ENCODE assay signal across 29 cellular contexts in genomic region chr15:60416519-60416918, GRCh38.
"Had no signal": no experiment of that assay in that cellular context is flagged by ENCODE, and none has a peak within 500 bp of the region (broad histone marks: within the 10 kb centered on the region; RNA-seq: fewer than 3 reads in every experiment).

No MANE protein-coding gene starts in this region.

- H3K4me1 ChIP-seq: adrenal gland, body of pancreas had no signal

- H3K27me3 ChIP-seq: adrenal gland, body of pancreas had no signal

- H3K4me1 Mint-ChIP-seq: activated CD4-positive, alpha-beta T cell treated with anti-CD3 and anti-CD28 coated beads for 36 hours; activated naive CD4-positive, alpha-beta T cell treated with anti-CD3 and anti-CD28 coated beads, Interleukin-2, amount 50 U/mL, for 24 hours; activated naive CD8-positive, alpha-beta T cell treated with anti-CD3 and anti-CD28 coated beads for 36 hours had no signal

- H3K4me3 Mint-ChIP-seq: activated CD4-positive, alpha-beta memory T cell treated with anti-CD3 and anti-CD28 coated beads for 36 hours; activated CD4-positive, alpha-beta T cell treated with anti-CD3 and anti-CD28 coated beads for 36 hours; activated CD4-positive, alpha-beta T cell treated with anti-CD3 and anti-CD28 coated beads, Interleukin-2, amount 10 ng/mL, durations not matched to agents 24 days and 14 days; activated CD8-positive, alpha-beta memory T cell treated with anti-CD3 and anti-CD28 coated beads, Interleukin-2, amount 10 ng/mL, durations not matched to agents 7 days and 5 days; activated CD8-positive, alpha-beta T cell treated with anti-CD3 and anti-CD28 coated beads, Interleukin-2, amount 10 ng/mL, durations not matched to agents 7 days and 5 days; activated naive CD4-positive, alpha-beta T cell treated with anti-CD3 and anti-CD28 coated beads for 36 hours; activated naive CD4-positive, alpha-beta T cell treated with anti-CD3 and anti-CD28 coated beads, Interleukin-2, amount 50 U/mL, for 24 hours; activated naive CD8-positive, alpha-beta T cell treated with anti-CD3 and anti-CD28 coated beads for 36 hours; activated naive CD8-positive, alpha-beta T cell treated with anti-CD3 and anti-CD28 coated beads, Interleukin-2, amount 50 U/mL, for 24 hours; activated T-helper 1 cell treated with anti-CD3 and anti-CD28 coated beads, Interleukin-12 subunit alpha, Interleukin-12 subunit beta, Interleukin-2, Interleukin-4 antibody, amounts not matched to agents 30 ng/mL and 10 ng/mL and 1 ng/mL, durations not matched to agents 14 hours and 24 hours and 36 hours had no signal

- H3K9me3 Mint-ChIP-seq: activated CD4-positive, alpha-beta memory T cell treated with anti-CD3 and anti-CD28 coated beads for 36 hours; activated CD4-positive, alpha-beta T cell treated with anti-CD3 and anti-CD28 coated beads, Interleukin-2, amount 10 ng/mL, durations not matched to agents 24 days and 14 days; activated naive CD4-positive, alpha-beta T cell treated with anti-CD3 and anti-CD28 coated beads for 36 hours; activated naive CD4-positive, alpha-beta T cell treated with anti-CD3 and anti-CD28 coated beads, Interleukin-2, amount 50 U/mL, for 24 hours; activated naive CD8-positive, alpha-beta T cell treated with anti-CD3 and anti-CD28 coated beads for 36 hours; activated naive CD8-positive, alpha-beta T cell treated with anti-CD3 and anti-CD28 coated beads, Interleukin-2, amount 50 U/mL, for 24 hours; activated T-helper 1 cell treated with anti-CD3 and anti-CD28 coated beads, Interleukin-12 subunit alpha, Interleukin-12 subunit beta, Interleukin-2, Interleukin-4 antibody, amounts not matched to agents 30 ng/mL and 10 ng/mL and 1 ng/mL, durations not matched to agents 14 hours and 24 hours and 36 hours; activated T-helper 2 cell treated with anti-CD3 and anti-CD28 coated beads, Interferon-gamma antibody, Interleukin-2, Interleukin-4, amounts not matched to agents 10 μg/mL and 5 μg/mL and 100 μg/mL, durations not matched to agents 14 hours and 24 hours and 36 hours had no signal

- DNase-seq: activated CD4-positive, alpha-beta memory T cell treated with anti-CD3 and anti-CD28 coated beads for 36 hours; activated CD4-positive, alpha-beta T cell treated with anti-CD3 and anti-CD28 coated beads for 36 hours; activated CD4-positive, alpha-beta T cell treated with anti-CD3 and anti-CD28 coated beads, Interleukin-2, amount 10 ng/mL, durations not matched to agents 24 days and 14 days; activated CD4-positive, CD25-positive, alpha-beta regulatory T cell; activated CD4-positive, CD25-positive, alpha-beta regulatory T cell treated with anti-CD3 and anti-CD28 coated beads, Interleukin-2, amount 50 U/mL, for 72 hours; activated CD8-positive, alpha-beta memory T cell treated with anti-CD3 and anti-CD28 coated beads, Interleukin-2, amount 10 ng/mL, durations not matched to agents 7 days and 5 days; activated CD8-positive, alpha-beta memory T cell treated with anti-CD3 and anti-CD28 coated beads, Interleukin-2, amount 50 U/mL, for 4 hours; activated CD8-positive, alpha-beta T cell treated with anti-CD3 and anti-CD28 coated beads, Interleukin-2, amount 10 ng/mL, durations not matched to agents 7 days and 5 days; activated effector memory CD4-positive, alpha-beta T cell treated with anti-CD3 and anti-CD28 coated beads, Interleukin-2, amount 50 U/mL, for 16 hours; activated naive CD4-positive, alpha-beta T cell treated with anti-CD3 and anti-CD28 coated beads for 36 hours; activated naive CD8-positive, alpha-beta T cell treated with anti-CD3 and anti-CD28 coated beads for 36 hours; activated naive CD8-positive, alpha-beta T cell treated with anti-CD3 and anti-CD28 coated beads, Interleukin-2, amount 50 U/mL, for 24 hours; activated T-cell treated with anti-CD3 and anti-CD28 coated beads, Interleukin-2, amount 50 U/mL, for 1 hour; activated T-cell treated with anti-CD3 and anti-CD28 coated beads, Interleukin-2, amount 50 U/mL, for 48 hours; adrenal gland; amygdala; aorta; body of pancreas; caudate nucleus; cortex of kidney; dermis blood vessel endothelial cell; effector CD4-positive, alpha-beta T cell; foreskin fibroblast; head of caudate nucleus; T-helper 2 cell had no signal

- H3K27ac Mint-ChIP-seq: activated CD4-positive, alpha-beta memory T cell treated with anti-CD3 and anti-CD28 coated beads for 36 hours; activated CD4-positive, alpha-beta T cell treated with anti-CD3 and anti-CD28 coated beads for 36 hours; activated CD4-positive, alpha-beta T cell treated with anti-CD3 and anti-CD28 coated beads, Interleukin-2, amount 10 ng/mL, durations not matched to agents 24 days and 14 days; activated CD8-positive, alpha-beta memory T cell treated with anti-CD3 and anti-CD28 coated beads, Interleukin-2, amount 10 ng/mL, durations not matched to agents 7 days and 5 days; activated CD8-positive, alpha-beta T cell treated with anti-CD3 and anti-CD28 coated beads, Interleukin-2, amount 10 ng/mL, durations not matched to agents 7 days and 5 days; activated naive CD4-positive, alpha-beta T cell treated with anti-CD3 and anti-CD28 coated beads for 36 hours; activated naive CD4-positive, alpha-beta T cell treated with anti-CD3 and anti-CD28 coated beads, Interleukin-2, amount 50 U/mL, for 24 hours; activated naive CD8-positive, alpha-beta T cell treated with anti-CD3 and anti-CD28 coated beads for 36 hours; activated naive CD8-positive, alpha-beta T cell treated with anti-CD3 and anti-CD28 coated beads, Interleukin-2, amount 50 U/mL, for 24 hours; activated T-helper 1 cell treated with anti-CD3 and anti-CD28 coated beads, Interleukin-12 subunit alpha, Interleukin-12 subunit beta, Interleukin-2, Interleukin-4 antibody, amounts not matched to agents 30 ng/mL and 10 ng/mL and 1 ng/mL, durations not matched to agents 14 hours and 24 hours and 36 hours; activated T-helper 2 cell treated with anti-CD3 and anti-CD28 coated beads, Interferon-gamma antibody, Interleukin-2, Interleukin-4, amounts not matched to agents 10 μg/mL and 5 μg/mL and 100 μg/mL, durations not matched to agents 14 hours and 24 hours and 36 hours had no signal

- H3K4me3 ChIP-seq: adrenal gland, body of pancreas had no signal

- H3K27ac ChIP-seq: adrenal gland, body of pancreas, epithelial cell of prostate had no signal

- H3K27me3 Mint-ChIP-seq: activated CD4-positive, alpha-beta memory T cell treated with anti-CD3 and anti-CD28 coated beads for 36 hours; activated CD4-positive, alpha-beta T cell treated with anti-CD3 and anti-CD28 coated beads for 36 hours; activated CD4-positive, alpha-beta T cell treated with anti-CD3 and anti-CD28 coated beads, Interleukin-2, amount 10 ng/mL, durations not matched to agents 24 days and 14 days; activated CD8-positive, alpha-beta memory T cell treated with anti-CD3 and anti-CD28 coated beads, Interleukin-2, amount 10 ng/mL, durations not matched to agents 7 days and 5 days; activated naive CD4-positive, alpha-beta T cell treated with anti-CD3 and anti-CD28 coated beads, Interleukin-2, amount 50 U/mL, for 24 hours; activated naive CD8-positive, alpha-beta T cell treated with anti-CD3 and anti-CD28 coated beads for 36 hours; activated naive CD8-positive, alpha-beta T cell treated with anti-CD3 and anti-CD28 coated beads, Interleukin-2, amount 50 U/mL, for 24 hours had no signal

- H3K9me3 ChIP-seq: adrenal gland, body of pancreas had no signal

- H3K36me3 ChIP-seq: adrenal gland had no signal

- ATAC-seq: activated CD4-positive, alpha-beta T cell treated with anti-CD3 and anti-CD28 coated beads for 36 hours; activated CD8-positive, alpha-beta memory T cell treated with anti-CD3 and anti-CD28 coated beads, Interleukin-2, amount 10 ng/mL, durations not matched to agents 7 days and 5 days; activated CD8-positive, alpha-beta T cell treated with anti-CD3 and anti-CD28 coated beads, Interleukin-2, amount 10 ng/mL, durations not matched to agents 7 days and 5 days; activated naive CD8-positive, alpha-beta T cell treated with anti-CD3 and anti-CD28 coated beads, Interleukin-2, amount 50 U/mL, for 24 hours; body of pancreas had no signal
